14 cellular contexts compared by ENCODE assay signal in the genomic region with DNA sequence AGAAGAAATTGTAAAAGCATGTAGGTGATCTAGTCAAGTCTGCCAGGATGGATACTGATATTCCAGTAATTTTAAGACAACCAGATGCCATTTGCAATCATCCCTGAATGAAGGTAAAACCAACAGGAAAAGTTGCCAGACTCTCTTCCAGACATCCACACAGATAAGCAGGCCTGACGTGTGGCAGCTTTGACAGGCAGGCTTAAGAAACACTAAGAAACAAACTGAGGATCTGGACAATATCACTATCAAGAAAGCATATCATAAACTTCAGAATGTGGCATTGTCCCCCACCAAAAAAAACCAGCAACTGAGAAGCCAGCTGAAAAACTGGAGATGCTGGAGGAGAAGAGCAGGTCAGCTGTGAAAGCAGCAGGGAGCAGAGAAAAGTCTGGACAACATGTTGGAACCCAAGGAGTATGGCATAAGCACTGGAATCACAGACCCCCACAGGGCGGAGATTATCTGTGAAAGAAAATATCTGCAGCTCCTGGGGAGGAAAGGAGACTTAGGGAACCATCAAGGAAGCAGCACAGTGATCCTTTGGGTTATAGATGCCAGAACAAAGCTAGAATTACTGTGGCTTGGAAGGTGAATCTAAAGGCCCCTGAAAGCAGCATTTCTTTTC.
DNase-seq lines count a peak whose midpoint lies in the region; ATAC-seq lines count a peak whose summit lies in the region.
"Had no signal": no experiment of that assay in that cellular context is flagged by ENCODE, and none has a peak within 500 bp of the region (broad histone marks: within the 10 kb centered on the region; RNA-seq: fewer than 3 reads in every experiment).

No MANE protein-coding gene starts in this region.

- H3K9ac ChIP-seq in Karpas-422 (ENCODE audit: low read length): no peak overlapping the region
- peak overlapping the region in 1 of 2 donors; percentile 29 for H3K9ac ChIP-seq in stomach smooth muscle (ENCODE audit: low read length in 2 of 2)

- peaks cover 6% of the 10 kb centered on the region for H3K4me1 Mint-ChIP-seq in activated T-helper 17 cell treated with anti-CD3 and anti-CD28 coated beads, Interleukin-2, amount 50 U/mL, for 72 hours

- DNase-seq in Karpas-422: no peak
- DNase-seq in islet precursor cell: peak; percentile 82
- DNase-seq in KG1 (lab: John Stamatoyannopoulos, UW): no peak
- DNase-seq in D341Med (ENCODE audit: low spot score): no peak
- DNase-seq in hippocampal formation (lab: John Stamatoyannopoulos, UW): no peak
- DNase-seq: cerebellar nuclear complex, NCI-H2029 treated with DMSO at 0.1 percent for 48 hours, NCI-H510A treated with DMSO at 0.1 percent for 48 hours, right lobe of liver had no signal

- H3K27me3 ChIP-seq in Karpas-422 (ENCODE audit: low read length) (no peaks in the 10 kb centered on the region), stomach smooth muscle (ENCODE audit: control insufficient read depth in 1 of 2, insufficient read depth in 2 of 2, low read length in 2 of 2) (no peaks in the 10 kb centered on the region)
- H3K27me3 ChIP-seq: right lobe of liver had no signal

- H3K4me3 ChIP-seq in Karpas-422 (ENCODE audit: low read length): no peak overlapping the region
- no peak overlapping the region for H3K4me3 ChIP-seq in stomach smooth muscle (ENCODE audit: low read length in 2 of 2)
- H3K4me3 ChIP-seq: lung, right lobe of liver had no signal

- no peaks in the 10 kb centered on the region for H3K9me2 ChIP-seq in Karpas-422 (replicated peaks; ENCODE audit: insufficient read depth, low read length)

- H3K36me3 Mint-ChIP-seq in activated T-helper 17 cell treated with anti-CD3 and anti-CD28 coated beads, Interleukin-2, amount 50 U/mL, for 72 hours (ENCODE audit: low read depth): no peaks in the 10 kb centered on the region
- H3K36me3 Mint-ChIP-seq: IgD-negative memory B cell had no signal

- no peak overlapping the region for H3K27ac ChIP-seq in Karpas-422 (ENCODE audit: low read length)
- H3K27ac ChIP-seq in stomach smooth muscle (ENCODE audit: low read length): peak overlapping the region; percentile 69
- H3K27ac ChIP-seq: right lobe of liver had no signal

- peak overlapping the region; percentile 2 for H3K4me2 ChIP-seq in Karpas-422 (ENCODE audit: low read depth, low read length, poor library complexity, severe bottlenecking)

- no peaks in the 10 kb centered on the region for H4K20me1 ChIP-seq in Karpas-422 (ENCODE audit: insufficient read depth, low read depth, low read length)

- peaks cover 17% of the 10 kb centered on the region for H3K4me1 ChIP-seq in Karpas-422 (ENCODE audit: low read length)
- peaks cover 10% of the 10 kb centered on the region for H3K4me1 ChIP-seq in stomach smooth muscle (ENCODE audit: control insufficient read depth, insufficient read depth, low read length)
- H3K4me1 ChIP-seq: right lobe of liver had no signal

- H3K27me3 Mint-ChIP-seq in activated T-helper 17 cell treated with anti-CD3 and anti-CD28 coated beads, Interleukin-2, amount 50 U/mL, for 72 hours: peaks cover 11% of the 10 kb centered on the region
- H3K27me3 Mint-ChIP-seq: IgD-negative memory B cell had no signal

- H3K9me3 ChIP-seq in Karpas-422 (ENCODE audit: low read length): no peaks in the 10 kb centered on the region
- H3K9me3 ChIP-seq in stomach smooth muscle (ENCODE audit: control insufficient read depth in 2 of 2, low read length in 2 of 2): no peaks in the 10 kb centered on the region
- H3K9me3 ChIP-seq: right lobe of liver had no signal

- no peak overlapping the region for H3K4me3 Mint-ChIP-seq in activated T-helper 17 cell treated with anti-CD3 and anti-CD28 coated beads, Interleukin-2, amount 50 U/mL, for 72 hours
- H3K4me3 Mint-ChIP-seq: activated T-cell treated with anti-CD3 and anti-CD28 coated beads, Interleukin-2, amount 50 U/mL, for 4 hours; IgD-negative memory B cell had no signal

- no peak overlapping the region for H2AFZ ChIP-seq in Karpas-422 (ENCODE audit: low read length)

- H3K36me3 ChIP-seq in Karpas-422 (ENCODE audit: insufficient read depth, low read length) (no peaks in the 10 kb centered on the region), stomach smooth muscle (ENCODE audit: control insufficient read depth in 2 of 2, insufficient read depth in 2 of 2, low read length in 2 of 2) (no peaks in the 10 kb centered on the region)
- H3K36me3 ChIP-seq: right lobe of liver had no signal

- no peaks in the 10 kb centered on the region for H3K9me3 Mint-ChIP-seq in activated T-helper 17 cell treated with anti-CD3 and anti-CD28 coated beads, Interleukin-2, amount 50 U/mL, for 72 hours
- H3K9me3 Mint-ChIP-seq: activated T-cell treated with anti-CD3 and anti-CD28 coated beads, Interleukin-2, amount 50 U/mL, for 4 hours; IgD-negative memory B cell had no signal

- H3K79me2 ChIP-seq in Karpas-422 (ENCODE audit: low read length): no peaks in the 10 kb centered on the region

- H3K27ac Mint-ChIP-seq in activated T-helper 17 cell treated with anti-CD3 and anti-CD28 coated beads, Interleukin-2, amount 50 U/mL, for 72 hours: peak overlapping the region; percentile 13
- H3K27ac Mint-ChIP-seq: IgD-negative memory B cell had no signal

- ATAC-seq in activated T-helper 17 cell treated with anti-CD3 and anti-CD28 coated beads, Interleukin-2, amount 50 U/mL, for 72 hours (replicated peaks): no peak
